In the genomic region with DNA sequence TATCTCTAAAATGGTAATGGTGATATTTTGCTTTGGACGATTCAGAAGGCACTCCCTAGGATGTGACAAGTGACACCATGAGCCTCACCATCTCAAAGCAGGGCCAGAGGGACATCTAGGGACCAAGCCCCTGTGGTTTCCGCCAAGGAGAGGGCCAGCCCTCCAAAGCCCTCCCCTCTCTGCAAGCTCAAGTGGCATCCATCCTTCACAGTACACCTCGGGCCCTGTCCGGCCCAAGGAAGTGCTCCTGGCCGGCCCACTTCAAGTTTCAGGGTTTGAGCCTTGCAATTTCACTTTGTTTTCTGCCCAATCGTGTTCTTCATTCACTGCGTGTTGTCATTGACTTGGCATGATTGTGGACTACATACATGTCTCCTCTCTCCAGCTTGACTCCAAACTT, we compare ENCODE assay signal across 31 cellular contexts.
"Had no signal": no experiment of that assay in that cellular context is flagged by ENCODE, and none has a peak within 500 bp of the region (broad histone marks: within the 10 kb centered on the region; RNA-seq: fewer than 3 reads in every experiment).

No MANE protein-coding gene starts in this region.

- H3K4me1 Mint-ChIP-seq: naive B cell; stimulated activated memory B cell treated with anti-CD40 and anti-IgM and Interleukin-4, amounts not matched to agents 10 μg/mL and 1 μg/mL and 100 μg/mL, for 72 hours; stimulated activated naive CD8-positive, alpha-beta T cell treated with anti-CD3 and anti-CD28 coated beads, Interleukin-15, amount 100 ng/mL, for 72 hours had no signal

- H3K4me3 ChIP-seq: pancreas, psoas muscle, right lobe of liver, skin epidermis, smooth muscle cell, suprapubic skin, testis, tibial artery, transverse colon, upper lobe of right lung, uterus had no signal

- H3K27me3 ChIP-seq: pancreas, right lobe of liver, suprapubic skin, testis, transverse colon, upper lobe of right lung, uterus had no signal

- H3K4me1 ChIP-seq: pancreas, psoas muscle, right lobe of liver, uterus had no signal

- H3K36me3 ChIP-seq: neutrophil, pancreas, right lobe of liver, suprapubic skin, tibial artery, transverse colon, upper lobe of right lung, uterus had no signal

- H3K4me3 Mint-ChIP-seq: naive B cell; naive thymus-derived CD8-positive, alpha-beta T cell; natural killer cell treated with Interleukin-12 subunit alpha and Interleukin-12 subunit beta and Interleukin-15 and Interleukin-18, amount 100 ng/mL, for 72 hours; nephron progenitor cell; neural crest cell; stimulated activated memory B cell treated with anti-CD40 and anti-IgM and Interleukin-4, amounts not matched to agents 10 μg/mL and 1 μg/mL and 100 μg/mL, for 72 hours; stimulated activated naive CD8-positive, alpha-beta T cell treated with anti-CD3 and anti-CD28 coated beads, Interleukin-15, amount 100 ng/mL, for 72 hours; type B pancreatic cell had no signal

- H3K27ac ChIP-seq: neutrophil, pancreas, psoas muscle, right lobe of liver, skin epidermis, suprapubic skin, testis, tibial artery, transverse colon, upper lobe of right lung, uterus had no signal

- H3K9me3 Mint-ChIP-seq: natural killer cell treated with Interleukin-12 subunit alpha and Interleukin-12 subunit beta and Interleukin-15 and Interleukin-18, amount 100 ng/mL, for 72 hours; nephron progenitor cell; neural crest cell; stimulated activated naive CD8-positive, alpha-beta T cell treated with anti-CD3 and anti-CD28 coated beads, Interleukin-15, amount 100 ng/mL, for 72 hours; type B pancreatic cell had no signal

- H3K9me3 ChIP-seq: neutrophil, pancreas, psoas muscle, right lobe of liver, suprapubic skin, testis, tibial artery, transverse colon, upper lobe of right lung, uterus had no signal

- ATAC-seq: naive thymus-derived CD8-positive, alpha-beta T cell; pancreas; psoas muscle; right cardiac atrium; right lobe of liver; stimulated activated memory B cell treated with anti-CD40 and anti-IgM and Interleukin-4, amounts not matched to agents 10 μg/mL and 1 μg/mL and 100 μg/mL, for 72 hours; stimulated activated naive CD8-positive, alpha-beta T cell treated with anti-CD3 and anti-CD28 coated beads, Interleukin-15, amount 100 ng/mL, for 72 hours; stimulated activated naive CD8-positive, alpha-beta T cell treated with anti-CD3 and anti-CD28 coated beads, Interleukin-15, Interleukin-2, amounts not matched to agents 100 U/mL and 50 U/mL, for 24 hours; upper lobe of right lung had no signal

- DNase-seq: naive B cell; naive thymus-derived CD8-positive, alpha-beta T cell; nephron progenitor cell; nucleus accumbens; pancreas; psoas muscle; stimulated activated CD4-positive, alpha-beta T cell treated with anti-CD3 and anti-CD28 coated beads, Interleukin-15, amount 100 ng/mL, for 24 hours; stimulated activated CD4-positive, alpha-beta T cell treated with anti-CD3 and anti-CD28 coated beads, Interleukin-2, amount 100 ng/mL, for 24 hours; stimulated activated CD4-positive, alpha-beta T cell treated with anti-CD3 and anti-CD28 coated beads, Interleukin-4, amount 100 ng/mL, for 1 hour; stimulated activated CD4-positive, alpha-beta T cell treated with anti-CD3 and anti-CD28 coated beads, Interleukin-4, amount 100 ng/mL, for 4 hours; stimulated activated CD8-positive, alpha-beta memory T cell treated with anti-CD3 and anti-CD28 coated beads, Interleukin-4, amount 100 ng/mL, for 48 hours; stimulated activated naive CD4-positive, alpha-beta T cell; stimulated activated naive CD8-positive, alpha-beta T cell treated with anti-CD3 and anti-CD28 coated beads, Interleukin-15, amount 100 ng/mL, for 72 hours; stimulated activated naive CD8-positive, alpha-beta T cell treated with anti-CD3 and anti-CD28 coated beads, Interleukin-15, Interleukin-2, amounts not matched to agents 100 U/mL and 50 U/mL, for 24 hours; substantia nigra; testis; transverse colon; upper lobe of right lung had no signal

- H3K27me3 Mint-ChIP-seq: stimulated activated memory B cell treated with anti-CD40 and anti-IgM and Interleukin-4, amounts not matched to agents 10 μg/mL and 1 μg/mL and 100 μg/mL, for 72 hours had no signal

- H3K36me3 Mint-ChIP-seq: naive B cell; naive thymus-derived CD8-positive, alpha-beta T cell; natural killer cell treated with Interleukin-12 subunit alpha and Interleukin-12 subunit beta and Interleukin-15 and Interleukin-18, amount 100 ng/mL, for 72 hours; stimulated activated memory B cell treated with anti-CD40 and anti-IgM and Interleukin-4, amounts not matched to agents 10 μg/mL and 1 μg/mL and 100 μg/mL, for 72 hours; type B pancreatic cell had no signal

- H3K27ac Mint-ChIP-seq: naive B cell; naive thymus-derived CD8-positive, alpha-beta T cell; natural killer cell treated with Interleukin-12 subunit alpha and Interleukin-12 subunit beta and Interleukin-15 and Interleukin-18, amount 100 ng/mL, for 72 hours; nephron progenitor cell; progenitor cell of endocrine pancreas; stimulated activated memory B cell treated with anti-CD40 and anti-IgM and Interleukin-4, amounts not matched to agents 10 μg/mL and 1 μg/mL and 100 μg/mL, for 72 hours; type B pancreatic cell had no signal
